23 cellular contexts compared by ENCODE assay signal in the genomic region with DNA sequence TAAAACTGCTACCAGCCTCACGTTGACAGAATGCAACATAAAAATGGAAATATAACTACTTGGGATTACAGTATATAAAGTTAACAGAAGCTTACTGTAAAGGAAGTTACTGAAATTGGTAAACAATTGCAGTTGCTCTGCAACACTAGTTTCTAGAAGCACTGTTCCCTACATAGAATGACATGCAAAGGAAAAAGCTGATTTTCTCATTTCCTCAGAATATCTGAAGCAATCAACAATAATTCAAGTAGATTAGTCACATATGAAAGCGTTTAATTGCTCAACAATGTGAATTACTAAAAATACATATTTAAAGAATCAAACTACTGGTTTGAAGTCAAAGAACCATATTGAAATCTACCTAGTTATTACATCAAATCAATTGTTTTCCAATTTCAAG. TPM values are rescaled to one million over a fixed set of nuclear protein-coding genes. Genes with fewer than 3 reads are reported as not detected.
DNase-seq lines count a peak whose midpoint lies in the region; ATAC-seq and TF ChIP-seq lines count a peak whose summit lies in the region.
"Had no signal": no experiment of that assay in that cellular context is flagged by ENCODE, and none has a peak within 500 bp of the region (broad histone marks: within the 10 kb centered on the region; RNA-seq: fewer than 3 reads in every experiment).

No MANE protein-coding gene starts in this region.

- H3K4me1 ChIP-seq in Panc1 (ENCODE audit: control insufficient read depth, insufficient read depth, low read length) (peaks cover 25% of the 10 kb centered on the region), skeletal muscle satellite cell (ENCODE audit: control insufficient read depth, insufficient read depth, low read length) (peaks cover 56% of the 10 kb centered on the region)
- H3K4me1 ChIP-seq: colonic mucosa had no signal

- H3K4me3 ChIP-seq in Panc1 (ENCODE audit: low read depth in 2 of 2, low read length in 2 of 2) (no peak overlapping the region), epithelial cell of esophagus (ENCODE audit: low read length) (no peak overlapping the region), skeletal muscle satellite cell (ENCODE audit: low read length) (no peak overlapping the region)
- H3K4me3 ChIP-seq: colonic mucosa had no signal

- TF ChIP-seq CTCF in Panc1 (IDR thresholded peaks at IDR 0.05), result no peak
- no peak for TF ChIP-seq CTCF in epithelial cell of esophagus (IDR thresholded peaks at IDR 0.05; ENCODE audit: insufficient read depth, low read depth, low read length, missing control alignments)

- H3K27me3 ChIP-seq in Panc1 (ENCODE audit: control insufficient read depth, insufficient read depth, low read length), result no peaks in the 10 kb centered on the region
- H3K27me3 ChIP-seq in skeletal muscle satellite cell (ENCODE audit: control insufficient read depth, insufficient read depth, low read length), result no peaks in the 10 kb centered on the region
- H3K27me3 ChIP-seq: colonic mucosa had no signal

- BruUV-seq in Panc1 (replicated peaks; lab: Mats Ljungman, UMichigan), result no TSS peak

- no peaks in the 10 kb centered on the region for H3K36me3 ChIP-seq in Panc1 (ENCODE audit: control insufficient read depth, insufficient read depth, low read length)
- peaks cover 6% of the 10 kb centered on the region for H3K36me3 ChIP-seq in skeletal muscle satellite cell (ENCODE audit: insufficient read depth, low read length)
- H3K36me3 ChIP-seq: colonic mucosa had no signal

- CTCF ChIA-PET in Panc1 (lab: Charles Lee), result no interaction called here

- peak overlapping the region; percentile 29; the same call in 1 of the 2 replicates for H3K27ac ChIP-seq in Panc1 (ENCODE audit: low read length)
- H3K27ac ChIP-seq: colonic mucosa had no signal

- POLR2A ChIA-PET in Panc1 (lab: Charles Lee), result no interaction called here

- no peak for ATAC-seq in Panc1
- ATAC-seq in GM18517 (IDR thresholded peaks at IDR 0.05; ENCODE audit: unreplicated experiment), result no peak
- ATAC-seq: activated CD4-positive, alpha-beta T cell treated with anti-CD3 and anti-CD28 coated beads for 36 hours; activated T-cell treated with anti-CD3 and anti-CD28 coated beads, Interleukin-2, amount 50 U/mL, for 72 hours; right cardiac atrium had no signal

- no peaks in the 10 kb centered on the region for H3K9me3 ChIP-seq in Panc1 (ENCODE audit: control insufficient read depth, insufficient read depth, low read depth, low read length)
- H3K9me3 ChIP-seq in skeletal muscle satellite cell (replicated peaks; ENCODE audit: low read length), result no peaks in the 10 kb centered on the region
- H3K9me3 ChIP-seq: colonic mucosa had no signal

- intact Hi-C loops in Panc1 (cut with micrococcal nuclease; ENCODE audit: unreplicated experiment), result no loop called here

- DNase-seq in GM03348 (ENCODE audit: low spot score), result peak; percentile 11
- DNase-seq in Panc1 (ENCODE audit: low read depth, low spot score), result no peak
- peak; percentile 52 for DNase-seq in epithelial cell of esophagus (ENCODE audit: low read depth)
- DNase-seq in islet precursor cell, result no peak
- no peak for DNase-seq in retina
- no peak for DNase-seq in NCI-H524 treated with DMSO at 0.1 percent for 48 hours (lab: John Stamatoyannopoulos, UW)
- DNase-seq: activated CD4-positive, alpha-beta T cell treated with anti-CD3 and anti-CD28 coated beads for 36 hours; activated naive CD4-positive, alpha-beta T cell treated with anti-CD3 and anti-CD28 coated beads, Interleukin-2, amount 50 U/mL, for 16 hours; activated T-cell treated with anti-CD3 and anti-CD28 coated beads, Interleukin-2, amount 50 U/mL, for 72 hours; CD4-positive, alpha-beta memory T cell; colonic mucosa; foreskin melanocyte; GDM1; KG1; kidney glomerular epithelial cell; NCI-H1092 treated with DMSO at 0.1 percent for 48 hours; NCI-H2029 treated with DMSO at 0.1 percent for 48 hours; right cardiac atrium; substantia nigra; SW 1271 had no signal

- H3K9ac ChIP-seq in skeletal muscle satellite cell (ENCODE audit: low read depth, low read length), result no peak overlapping the region

- in situ Hi-C loops in Panc1 (cut with HindIII; ENCODE audit: low pct_unique_long_range_greater_than_20kb, low sequenced_read_pairs), result no loop called here

- peak overlapping the region; percentile 5 for H3K4me2 ChIP-seq in skeletal muscle satellite cell (ENCODE audit: low read length)

RNA-seq across cellular contexts. Expression of gene PDGFC, which starts 31.8 kb away (rescaled TPM):
- total RNA-seq in Panc1 (2021; ENCODE audit: unreplicated experiment), result 14.5 TPM
- 9.3 TPM for polyA plus RNA-seq in Panc1 (2012; ENCODE audit: insufficient read length)
- 54.8 and 55.0 TPM in 2 replicates for total RNA-seq in skeletal muscle satellite cell (2012; rRNA removed)
- total RNA-seq: activated CD4-positive, alpha-beta T cell treated with anti-CD3 and anti-CD28 coated beads for 36 hours; activated CD8-positive, alpha-beta memory T cell treated with anti-CD3 and anti-CD28 coated beads for 36 hours; activated T-cell treated with anti-CD3 and anti-CD28 coated beads, Interleukin-2, amount 50 U/mL, for 72 hours had no signal
- polyA plus RNA-seq: CD4-positive, alpha-beta memory T cell had no signal

Comparison
In these comparisons a context has a peak if more than half of its experiments do, and no peak if none do; other contexts are left out.
1. DNase-seq: peak in GM03348 (single experiment) and epithelial cell of esophagus (single experiment); none in Panc1 (single experiment), islet precursor cell (single experiment), retina (single experiment) and NCI-H524 treated with DMSO at 0.1 percent for 48 hours (single experiment).